Comparison of ENCODE assay signal across 10 cellular contexts in genomic region chr12:117216686-117217085, GRCh38.
"Had no signal": no experiment of that assay in that cellular context is flagged by ENCODE, and none has a peak within 500 bp of the region (broad histone marks: within the 10 kb centered on the region; RNA-seq: fewer than 3 reads in every experiment).

No MANE protein-coding gene starts in this region.

- H3K27ac Mint-ChIP-seq: HFFc6 had no signal

- DNase-seq: GOT3, H7, HFFc6, IMR-90, Karpas-422, KBM-7 had no signal

- H3K4me3 ChIP-seq: HAP-1 had no signal

- H3K4me3 Mint-ChIP-seq: HFFc6 had no signal

- H3K9me3 ChIP-seq: HAP-1 had no signal

- H3K9me3 Mint-ChIP-seq: HFFc6 had no signal

- H3K4me2 ChIP-seq: KMS-11 had no signal

- FAIRE-seq: HTR-8/SVneo had no signal

- H3K4me1 ChIP-seq: HAP-1 had no signal

- H3K27ac ChIP-seq: KMS-11 had no signal

- H3K36me3 ChIP-seq: HAP-1 had no signal

- ATAC-seq: HCT116 had no signal

- H3K9ac ChIP-seq: KMS-11 had no signal
